Comparison of ENCODE assay signal across 1 cellular context in genomic region chr18:22536558-22536957, GRCh38.
TF ChIP-seq lines count a peak whose summit lies in the region.

No MANE protein-coding gene starts in this region.

TF ChIP-seq in K562, 482 proteins besides CTCF, POLR2A, EP300 and RAD21 (continued from another document):
- TF ChIP-seq MGA (IDR thresholded peaks at IDR 0.05) (peak; percentile 29; the same call in 1 of the 2 replicates), DMBX1 (CRISPR knock-in tag; IDR thresholded peaks at IDR 0.05; ENCODE audit: borderline replicate concordance) (peak; percentile 27; the same call in 1 of the 2 replicates), YY1 (IDR thresholded peaks at IDR 0.05; ENCODE audit: borderline replicate concordance in 1 of 3, control insufficient read depth in 1 of 3, extremely low read depth in 1 of 3, insufficient read depth in 3 of 3, insufficient read length in 1 of 3, insufficient replicate concordance in 2 of 3, low read depth in 1 of 3, low read length in 2 of 3) (peak; percentile 17 to 87 (median 32)), NR2C2 (CRISPR knock-in tag; IDR thresholded peaks at IDR 0.05) (no peak), NR2C2 (tag; IDR thresholded peaks at IDR 0.05) (0 out of 2 replicates have a peak, but pooled peaks have one; percentile 17), L3MBTL2 (IDR thresholded peaks at IDR 0.05) (peak; percentile 44; the same call in 1 of the 2 replicates)
